ENCODE assay signal across 8 cellular contexts in the genomic region with DNA sequence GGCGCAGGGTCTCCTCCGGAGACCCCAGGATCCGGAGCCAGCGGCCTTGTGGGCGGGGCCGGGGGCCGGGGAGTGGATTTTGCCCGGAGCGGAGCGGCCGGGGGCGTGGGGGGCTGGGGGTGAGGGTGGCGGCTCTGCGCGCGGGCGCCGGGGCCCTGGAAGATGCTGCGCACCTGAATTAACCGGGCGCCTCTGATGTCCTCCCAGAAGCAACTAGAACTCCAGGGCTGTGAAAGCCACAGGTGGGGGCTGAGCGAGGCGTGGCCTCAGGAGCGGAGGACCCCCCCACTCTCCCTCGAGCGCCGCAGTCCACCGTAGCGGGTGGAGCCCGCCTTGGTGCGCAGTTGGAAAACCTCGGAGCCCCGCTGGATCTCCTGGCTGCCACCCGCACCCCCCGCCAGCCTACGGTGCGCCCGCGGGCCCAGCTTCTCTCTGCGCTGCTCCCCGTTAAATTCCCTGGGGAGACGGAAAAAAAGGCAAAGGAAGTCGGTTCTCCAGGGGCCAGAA. TPM values are rescaled to one million over a fixed set of nuclear protein-coding genes. Genes with fewer than 3 reads are reported as not detected.
DNase-seq lines count a peak whose midpoint lies in the region; FAIRE-seq and TF ChIP-seq lines count a peak whose summit lies in the region.

No MANE protein-coding gene starts in this region.

- in situ Hi-C loops in GM23248 (cut with MboI) = no loop called here

- WGBS in GM23248 (ENCODE audit: low coverage in 1 of 2, low lambda C conversion rate in 2 of 2, missing lambda C conversion rate in 2 of 2), 2 experiments = 2 to 4% methylated on average over 30 to 43 of the region's 43 CpGs
- 10% methylated on average over 43 of the region's 43 CpGs for WGBS in liver

- no peaks in the 10 kb centered on the region for H3F3A ChIP-seq in GM23248 (ENCODE audit: insufficient read depth)

- H3K36me3 ChIP-seq in GM23248 (ENCODE audit: low read depth) = no peaks in the 10 kb centered on the region; the same call in 1 of the 2 replicates
- peaks cover 0 to 22% (median 0%) of the 10 kb centered on the region in 3 donors for H3K36me3 ChIP-seq in Peyer's patch
- peaks cover 0 to 6% (median 2%) of the 10 kb centered on the region in 4 donors for H3K36me3 ChIP-seq in liver (ENCODE audit: control insufficient read depth in 4 of 4, insufficient read depth in 3 of 4, low read depth in 1 of 4, low read length in 3 of 4)

- H3K27ac ChIP-seq in GM23248 = no peak overlapping the region
- H3K27ac ChIP-seq in Peyer's patch = peak overlapping the region; percentile 84 to 87 (median 86)
- peak overlapping the region; percentile 69 for H3K27ac ChIP-seq in cingulate gyrus (ENCODE audit: low read depth, low read length)
- peak overlapping the region in 1 of 2 donors; percentile 80 for H3K27ac ChIP-seq in liver (ENCODE audit: low read depth in 1 of 2, low read length in 2 of 2)
- peak overlapping the region; percentile 19 for H3K27ac ChIP-seq in substantia nigra (ENCODE audit: low read depth, low read length, poor library complexity, severe bottlenecking)

- H3K9ac ChIP-seq in GM23248 (peak overlapping the region; percentile 85), liver (ENCODE audit: low read depth in 1 of 2, low read length in 2 of 2) (peak overlapping the region in 1 of 2 donors; percentile 20)

- H3K4me3 ChIP-seq in GM23248 = peak overlapping the region; percentile 85
- H3K4me3 ChIP-seq in Peyer's patch = peak overlapping the region; percentile 78 to 95 (median 83)
- H3K4me3 ChIP-seq in liver (ENCODE audit: low read depth in 1 of 3, low read length in 3 of 3) = peak overlapping the region; percentile 71 to 93 (median 80)

- no peak for TF ChIP-seq RAD21 in liver (IDR thresholded peaks at IDR 0.05)

- no peak for TF ChIP-seq POLR2A in Peyer's patch (IDR thresholded peaks at IDR 0.05)

- DNase-seq in GM23248 (peak; percentile 55), Peyer's patch (no peak), substantia nigra (lab: John Stamatoyannopoulos, UW) (peak in 6 of 49 donors; percentile 18 to 54 (median 33)), urothelium cell line (ENCODE audit: low spot score) (no peak), activated gamma-delta T cell (lab: John Stamatoyannopoulos, UW) (no peak), cortex of kidney (lab: John Stamatoyannopoulos, UW) (no peak)

- TF ChIP-seq CTCF in Peyer's patch (IDR thresholded peaks at IDR 0.05) (no peak), liver (IDR thresholded peaks at IDR 0.05; ENCODE audit: low read depth, low read length, missing input control) (no peak)

- H4K20me1 ChIP-seq in GM23248 (ENCODE audit: insufficient read depth) = no peaks in the 10 kb centered on the region

- H3K27me3 ChIP-seq in GM23248 (replicated peaks; ENCODE audit: insufficient read depth) (no peaks in the 10 kb centered on the region), Peyer's patch (no peaks in the 10 kb centered on the region), liver (ENCODE audit: control insufficient read depth in 4 of 4, insufficient read depth in 4 of 4, low read length in 3 of 4) (no peaks in the 10 kb centered on the region)

- H3K4me2 ChIP-seq in GM23248 (ENCODE audit: unreplicated experiment) = peak overlapping the region; percentile 84

- H3K79me2 ChIP-seq in GM23248 (ENCODE audit: insufficient read depth) = peaks cover 22% of the 10 kb centered on the region

- no peaks in the 10 kb centered on the region for H3K9me2 ChIP-seq in GM23248 (ENCODE audit: insufficient read depth)

- no peak for FAIRE-seq in urothelium cell line (lab: Jason Lieb, UNC)

- H2AFZ ChIP-seq in GM23248 = peak overlapping the region; percentile 83

- no peaks in the 10 kb centered on the region for H3K9me3 ChIP-seq in GM23248 (ENCODE audit: low read depth)
- no peaks in the 10 kb centered on the region for H3K9me3 ChIP-seq in Peyer's patch
- no peaks in the 10 kb centered on the region for H3K9me3 ChIP-seq in liver (ENCODE audit: control insufficient read depth in 4 of 4, low read length in 3 of 4)

- H3K4me1 ChIP-seq in GM23248 (ENCODE audit: insufficient read depth) (peaks cover 4% of the 10 kb centered on the region; the same call in 1 of the 2 replicates), Peyer's patch (peaks cover 0 to 24% (median 6%) of the 10 kb centered on the region in 4 donors), liver (ENCODE audit: control insufficient read depth in 4 of 4, insufficient read depth in 4 of 4, low read length in 3 of 4) (peaks cover 0 to 21% (median 9%) of the 10 kb centered on the region in 4 donors)

TF ChIP-seq in liver, 16 proteins besides CTCF, POLR2A, EP300 and RAD21:
- TF ChIP-seq RXRA (IDR thresholded peaks at IDR 0.05) (no peak), EGR1 (IDR thresholded peaks at IDR 0.05; ENCODE audit: low read depth in 2 of 2) (no peak), SP1 (IDR thresholded peaks at IDR 0.05) (no peak), FOXA1 (IDR thresholded peaks at IDR 0.05) (no peak)
- TF ChIP-seq, protein P1, sequence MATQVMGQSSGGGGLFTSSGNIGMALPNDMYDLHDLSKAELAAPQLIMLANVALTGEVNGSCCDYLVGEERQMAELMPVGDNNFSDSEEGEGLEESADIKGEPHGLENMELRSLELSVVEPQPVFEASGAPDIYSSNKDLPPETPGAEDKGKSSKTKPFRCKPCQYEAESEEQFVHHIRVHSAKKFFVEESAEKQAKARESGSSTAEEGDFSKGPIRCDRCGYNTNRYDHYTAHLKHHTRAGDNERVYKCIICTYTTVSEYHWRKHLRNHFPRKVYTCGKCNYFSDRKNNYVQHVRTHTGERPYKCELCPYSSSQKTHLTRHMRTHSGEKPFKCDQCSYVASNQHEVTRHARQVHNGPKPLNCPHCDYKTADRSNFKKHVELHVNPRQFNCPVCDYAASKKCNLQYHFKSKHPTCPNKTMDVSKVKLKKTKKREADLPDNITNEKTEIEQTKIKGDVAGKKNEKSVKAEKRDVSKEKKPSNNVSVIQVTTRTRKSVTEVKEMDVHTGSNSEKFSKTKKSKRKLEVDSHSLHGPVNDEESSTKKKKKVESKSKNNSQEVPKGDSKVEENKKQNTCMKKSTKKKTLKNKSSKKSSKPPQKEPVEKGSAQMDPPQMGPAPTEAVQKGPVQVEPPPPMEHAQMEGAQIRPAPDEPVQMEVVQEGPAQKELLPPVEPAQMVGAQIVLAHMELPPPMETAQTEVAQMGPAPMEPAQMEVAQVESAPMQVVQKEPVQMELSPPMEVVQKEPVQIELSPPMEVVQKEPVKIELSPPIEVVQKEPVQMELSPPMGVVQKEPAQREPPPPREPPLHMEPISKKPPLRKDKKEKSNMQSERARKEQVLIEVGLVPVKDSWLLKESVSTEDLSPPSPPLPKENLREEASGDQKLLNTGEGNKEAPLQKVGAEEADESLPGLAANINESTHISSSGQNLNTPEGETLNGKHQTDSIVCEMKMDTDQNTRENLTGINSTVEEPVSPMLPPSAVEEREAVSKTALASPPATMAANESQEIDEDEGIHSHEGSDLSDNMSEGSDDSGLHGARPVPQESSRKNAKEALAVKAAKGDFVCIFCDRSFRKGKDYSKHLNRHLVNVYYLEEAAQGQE (IDR thresholded peaks at IDR 0.05) = no peak
- TF ChIP-seq, protein P2, sequence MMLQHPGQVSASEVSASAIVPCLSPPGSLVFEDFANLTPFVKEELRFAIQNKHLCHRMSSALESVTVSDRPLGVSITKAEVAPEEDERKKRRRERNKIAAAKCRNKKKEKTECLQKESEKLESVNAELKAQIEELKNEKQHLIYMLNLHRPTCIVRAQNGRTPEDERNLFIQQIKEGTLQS (IDR thresholded peaks at IDR 0.05) = no peak

RNA-seq across cellular contexts. Expression of a gene that starts 0.5 kb away (rescaled TPM):
- 13.9 and 16.3 TPM in 2 replicates for total RNA-seq in GM23248 (2014; rRNA removed; shearing (Covaris generic))
- polyA plus RNA-seq in GM23248 (2016; fragmentation: Nextera tagmentation; extraction: Ambion mirVana) (11.4 and 11.9 TPM in 2 replicates), liver (1 to 10 TPM; 3.3 to 4.2 TPM)
- total RNA-seq in Peyer's patch (10 to 100 TPM; 28.1 to 42.9 (median 33.1) TPM), liver (1 to 10 TPM; 6.9 to 8.2 TPM)

RNA-seq across cellular contexts. Expression of a gene that starts 0.6 kb away (rescaled TPM):
- 21.2 and 35.2 TPM in 2 replicates for total RNA-seq in GM23248 (2014; rRNA removed; shearing (Covaris generic))
- 63.5 and 69.8 TPM in 2 replicates for polyA plus RNA-seq in GM23248 (2016; fragmentation: Nextera tagmentation; extraction: Ambion mirVana)
- 100 to 1,000 TPM in 1 of 4 donors, 10 to 100 TPM in 3; 37.8 to 114 (median 60.6) TPM for total RNA-seq in Peyer's patch
- 10 to 100 TPM in 1 of 2 donors, 1 to 10 TPM in 1; 5.8 to 15.2 TPM for total RNA-seq in liver
- polyA plus RNA-seq in liver = 10 to 100 TPM; 10.6 to 19.8 TPM

RNA-seq across cellular contexts. Expression of a gene that starts 39.9 kb away (rescaled TPM):
- 45.0 and 62.3 TPM in 2 replicates for total RNA-seq in GM23248 (2014; rRNA removed; shearing (Covaris generic))
- polyA plus RNA-seq in GM23248 (2016; fragmentation: Nextera tagmentation; extraction: Ambion mirVana) = 16.7 and 18.8 TPM in 2 replicates
- 100 to 1,000 TPM; 187 to 404 (median 293) TPM for total RNA-seq in Peyer's patch
- total RNA-seq in liver = 100 to 1,000 TPM in 1 of 2 donors, 10 to 100 TPM in 1; 42.0 to 104 TPM
- 10 to 100 TPM; 18.2 to 25.1 TPM for polyA plus RNA-seq in liver

RNA-seq across cellular contexts. Expression of a gene that starts 50.9 kb away (rescaled TPM):
- total RNA-seq in GM23248 (2014; rRNA removed; shearing (Covaris generic)) = not detected in 2 replicates
- polyA plus RNA-seq in GM23248 (2016; fragmentation: Nextera tagmentation; extraction: Ambion mirVana) (0.05 and 0.06 TPM in 2 replicates), liver (under 1 TPM; 0.07 to 0.32 TPM)
- total RNA-seq in Peyer's patch (1 to 10 TPM in 3 of 4 donors, under 1 TPM in 1; 0.94 to 5.4 (median 2.6) TPM), liver (under 1 TPM; 0.25 to 0.70 TPM)
